ENCODE assay signal across 13 cellular contexts in the genomic region with DNA sequence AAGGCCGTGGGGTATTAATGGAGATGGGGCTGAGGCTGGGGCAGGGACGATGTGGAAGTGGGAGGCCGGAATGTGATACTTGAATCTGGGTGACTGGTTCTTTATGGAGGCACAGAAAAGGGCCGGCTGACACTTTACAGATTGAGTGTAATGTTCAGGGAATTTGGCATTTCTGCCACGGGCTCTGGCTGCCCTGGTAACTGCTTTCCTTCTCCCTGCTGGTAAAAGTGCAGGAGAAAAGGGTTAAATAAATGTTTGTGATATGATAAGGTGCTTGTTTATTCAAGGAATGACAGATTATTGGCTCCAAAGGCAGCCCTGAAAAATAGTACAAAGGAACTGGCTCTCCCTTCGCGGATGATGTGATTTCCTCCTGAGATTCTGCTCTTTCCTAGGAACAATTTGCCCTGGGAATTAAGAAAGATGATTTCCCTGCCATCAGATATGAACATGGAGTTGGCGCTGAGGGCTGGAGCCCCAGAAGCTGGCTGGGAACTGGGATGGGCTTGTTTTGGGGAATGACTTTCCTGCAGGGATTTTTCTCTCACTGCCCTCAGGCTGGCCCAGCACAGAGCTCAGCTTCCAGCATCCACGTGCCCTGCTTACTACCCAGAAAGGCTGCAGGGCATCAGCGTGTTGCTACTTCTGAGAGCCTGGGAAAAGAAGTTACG. TPM values are rescaled to one million over a fixed set of nuclear protein-coding genes. Genes with fewer than 3 reads are reported as not detected.
DNase-seq lines count a peak whose midpoint lies in the region; ATAC-seq, FAIRE-seq and TF ChIP-seq lines count a peak whose summit lies in the region.
"Had no signal": no experiment of that assay in that cellular context is flagged by ENCODE, and none has a peak within 500 bp of the region (broad histone marks: within the 10 kb centered on the region; RNA-seq: fewer than 3 reads in every experiment).

No MANE protein-coding gene starts in this region.

- H3K9me3 Mint-ChIP-seq in GM23338 (no peaks in the 10 kb centered on the region), brain (peaks cover 0 to 2% (median 0%) of the 10 kb centered on the region in 5 experiments)

- peaks cover 19% of the 10 kb centered on the region for H3K4me1 Mint-ChIP-seq in GM23338
- H3K4me1 Mint-ChIP-seq in brain, result peaks cover 46% of the 10 kb centered on the region

- H3K36me3 Mint-ChIP-seq in GM23338 (ENCODE audit: low read depth) (no peaks in the 10 kb centered on the region), brain (no peaks in the 10 kb centered on the region)
- H3K36me3 Mint-ChIP-seq: CD4-positive, alpha-beta memory T cell had no signal

- H3K4me3 Mint-ChIP-seq in GM23338 (no peak overlapping the region), brain (peak overlapping the region in 4 of 5 experiments; percentile 27 to 70 (median 40))
- H3K4me3 Mint-ChIP-seq: CD4-positive, alpha-beta memory T cell; T-helper 1 cell treated with Interleukin-12 subunit alpha and Interleukin-12 subunit beta and Interleukin-4 antibody, amounts not matched to agents 30 μg/mL and 1 μg/mL, for 36 hours had no signal

- DNase-seq in GM23338 (ENCODE audit: low spot score) (no peak), left colon (no peak), small intestine (peak; percentile 37), anterior cingulate cortex (lab: John Stamatoyannopoulos, UW) (no peak), GM10266 (ENCODE audit: extremely low spot score) (no peak)
- no peak for DNase-seq in stimulated activated naive CD4-positive, alpha-beta T cell treated with Interleukin-2 at 50 U/mL for 16 hours (lab: John Stamatoyannopoulos, UW)
- no peak for DNase-seq in activated T-cell treated with anti-CD3 and anti-CD28 coated beads, Interleukin-2, amount 50 U/mL, for 1 hour
- DNase-seq: amniotic stem cell; CD4-positive, alpha-beta memory T cell; NCI-H1105 had no signal

- H3K4me1 ChIP-seq in GM23338 (ENCODE audit: insufficient read depth) (peaks cover 23% of the 10 kb centered on the region), small intestine (ENCODE audit: control insufficient read depth in 2 of 2, insufficient read depth in 1 of 2, low read depth in 1 of 2, low read length in 1 of 2) (peaks cover 2 to 33% of the 10 kb centered on the region in 2 donors)

- H3K9me3 ChIP-seq in small intestine (ENCODE audit: control insufficient read depth, low read depth), result no peaks in the 10 kb centered on the region

- H3K36me3 ChIP-seq in GM23338 (ENCODE audit: insufficient read depth), result no peaks in the 10 kb centered on the region
- H3K36me3 ChIP-seq in small intestine (ENCODE audit: control insufficient read depth in 2 of 2, insufficient read depth in 2 of 2, low read length in 2 of 2), result no peaks in the 10 kb centered on the region

- H4K20me1 ChIP-seq in GM23338 (replicated peaks; ENCODE audit: insufficient read depth), result no peaks in the 10 kb centered on the region

- TF ChIP-seq CTCF in GM23338 (conservative IDR thresholded peaks at IDR 0.05; ENCODE audit: low read depth in 2 of 2) (no peak), brain (conservative IDR thresholded peaks at IDR 0.05) (no peak), GM10266 (IDR thresholded peaks at IDR 0.05; ENCODE audit: control insufficient read depth, insufficient read depth, low read depth, missing control alignments) (no peak)

- FAIRE-seq in small intestine (lab: Jason Lieb, UNC), result no peak

- H3K27me3 ChIP-seq in GM23338 (ENCODE audit: insufficient read depth) (no peaks in the 10 kb centered on the region), small intestine (ENCODE audit: control insufficient read depth in 2 of 2, insufficient read depth in 2 of 2, low read length in 2 of 2) (no peaks in the 10 kb centered on the region)

- 26 to 37% (median 28%) methylated on average over 11 of the region's 11 CpGs for WGBS in small intestine, 3 donors

- no peak overlapping the region for H3K27ac ChIP-seq in GM23338 (ENCODE audit: low read depth)
- peak overlapping the region in 1 of 2 donors; percentile 17 for H3K27ac ChIP-seq in small intestine (ENCODE audit: low read depth in 1 of 2, low read length in 1 of 2)
- H3K27ac ChIP-seq: skin epidermis had no signal

- peak overlapping the region; percentile 17; the same call in 1 of the 2 replicates for H3K4me2 ChIP-seq in GM23338

- intact Hi-C loops in left colon (cut with DNase I, micrococcal nuclease), result no loop called here

- H3K27me3 Mint-ChIP-seq in GM23338 (ENCODE audit: insufficient read depth, low read depth, poor library complexity) (peaks cover 3% of the 10 kb centered on the region), brain (no peaks in the 10 kb centered on the region)

- H3K79me2 ChIP-seq in GM23338 (replicated peaks; ENCODE audit: insufficient read depth), result no peaks in the 10 kb centered on the region

- no peaks in the 10 kb centered on the region for H3F3A ChIP-seq in GM23338 (replicated peaks; ENCODE audit: low read depth)

- H3K27ac Mint-ChIP-seq in GM23338 (no peak overlapping the region), brain (peak overlapping the region in 4 of 5 experiments; percentile 39 to 87 (median 79))
- H3K27ac Mint-ChIP-seq: CD4-positive, alpha-beta memory T cell; T-helper 1 cell treated with Interleukin-12 subunit alpha and Interleukin-12 subunit beta and Interleukin-4 antibody, amounts not matched to agents 30 μg/mL and 1 μg/mL, for 36 hours had no signal

- ATAC-seq in GM23338, result peak; percentile 42; the same call in 2 of the 3 replicates
- peak; percentile 40 for ATAC-seq in left colon

- 0 out of 2 replicates have a peak, but pooled peaks cover 11% of the 10 kb centered on the region for H3K9me2 ChIP-seq in GM23338 (ENCODE audit: insufficient read depth)

- peak overlapping the region; percentile 72; the same call in 1 of the 2 replicates for H2AFZ ChIP-seq in GM23338

- H3K4me3 ChIP-seq in GM23338 (no peak overlapping the region), small intestine (ENCODE audit: low read depth in 1 of 2, low read length in 2 of 2) (no peak overlapping the region)
- H3K4me3 ChIP-seq: skin epidermis had no signal

TF ChIP-seq in GM23338, 12 proteins besides CTCF, POLR2A, EP300 and RAD21:
- TF ChIP-seq, protein P1, sequence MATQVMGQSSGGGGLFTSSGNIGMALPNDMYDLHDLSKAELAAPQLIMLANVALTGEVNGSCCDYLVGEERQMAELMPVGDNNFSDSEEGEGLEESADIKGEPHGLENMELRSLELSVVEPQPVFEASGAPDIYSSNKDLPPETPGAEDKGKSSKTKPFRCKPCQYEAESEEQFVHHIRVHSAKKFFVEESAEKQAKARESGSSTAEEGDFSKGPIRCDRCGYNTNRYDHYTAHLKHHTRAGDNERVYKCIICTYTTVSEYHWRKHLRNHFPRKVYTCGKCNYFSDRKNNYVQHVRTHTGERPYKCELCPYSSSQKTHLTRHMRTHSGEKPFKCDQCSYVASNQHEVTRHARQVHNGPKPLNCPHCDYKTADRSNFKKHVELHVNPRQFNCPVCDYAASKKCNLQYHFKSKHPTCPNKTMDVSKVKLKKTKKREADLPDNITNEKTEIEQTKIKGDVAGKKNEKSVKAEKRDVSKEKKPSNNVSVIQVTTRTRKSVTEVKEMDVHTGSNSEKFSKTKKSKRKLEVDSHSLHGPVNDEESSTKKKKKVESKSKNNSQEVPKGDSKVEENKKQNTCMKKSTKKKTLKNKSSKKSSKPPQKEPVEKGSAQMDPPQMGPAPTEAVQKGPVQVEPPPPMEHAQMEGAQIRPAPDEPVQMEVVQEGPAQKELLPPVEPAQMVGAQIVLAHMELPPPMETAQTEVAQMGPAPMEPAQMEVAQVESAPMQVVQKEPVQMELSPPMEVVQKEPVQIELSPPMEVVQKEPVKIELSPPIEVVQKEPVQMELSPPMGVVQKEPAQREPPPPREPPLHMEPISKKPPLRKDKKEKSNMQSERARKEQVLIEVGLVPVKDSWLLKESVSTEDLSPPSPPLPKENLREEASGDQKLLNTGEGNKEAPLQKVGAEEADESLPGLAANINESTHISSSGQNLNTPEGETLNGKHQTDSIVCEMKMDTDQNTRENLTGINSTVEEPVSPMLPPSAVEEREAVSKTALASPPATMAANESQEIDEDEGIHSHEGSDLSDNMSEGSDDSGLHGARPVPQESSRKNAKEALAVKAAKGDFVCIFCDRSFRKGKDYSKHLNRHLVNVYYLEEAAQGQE (IDR thresholded peaks at IDR 0.05; ENCODE audit: unreplicated experiment), result no peak
- no peak for TF ChIP-seq CREB1 (CRISPR knock-in tag; IDR thresholded peaks at IDR 0.05; ENCODE audit: low read depth)
- TF ChIP-seq JUNB (IDR thresholded peaks at IDR 0.05; ENCODE audit: unreplicated experiment), result no peak
- no peak for TF ChIP-seq EZH2 (IDR thresholded peaks at IDR 0.05; ENCODE audit: low read depth, unreplicated experiment)
- TF ChIP-seq, protein P2, sequence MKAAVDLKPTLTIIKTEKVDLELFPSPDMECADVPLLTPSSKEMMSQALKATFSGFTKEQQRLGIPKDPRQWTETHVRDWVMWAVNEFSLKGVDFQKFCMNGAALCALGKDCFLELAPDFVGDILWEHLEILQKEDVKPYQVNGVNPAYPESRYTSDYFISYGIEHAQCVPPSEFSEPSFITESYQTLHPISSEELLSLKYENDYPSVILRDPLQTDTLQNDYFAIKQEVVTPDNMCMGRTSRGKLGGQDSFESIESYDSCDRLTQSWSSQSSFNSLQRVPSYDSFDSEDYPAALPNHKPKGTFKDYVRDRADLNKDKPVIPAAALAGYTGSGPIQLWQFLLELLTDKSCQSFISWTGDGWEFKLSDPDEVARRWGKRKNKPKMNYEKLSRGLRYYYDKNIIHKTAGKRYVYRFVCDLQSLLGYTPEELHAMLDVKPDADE (IDR thresholded peaks at IDR 0.05), result no peak
- no peak for TF ChIP-seq ZNF331 (CRISPR knock-in tag; IDR thresholded peaks at IDR 0.05; ENCODE audit: low read depth)
TF ChIP-seq in GM23338: peak in this region for 0.

RNA-seq across cellular contexts. Expression of a gene that starts 52.9 kb away (rescaled TPM):
- total RNA-seq in GM23338 (2014; rRNA removed; shearing (Covaris generic)), result 0.03 TPM in 1 of 2 replicates, not detected in the other
- polyA plus RNA-seq in GM23338 (2016; fragmentation: Nextera tagmentation; extraction: Ambion mirVana) (0.05 and 0.06 TPM in 2 replicates), brain (ENCODE audit: insufficient read depth, low read depth, low replicate concordance) (not detected), small intestine (not detected)
- not detected for total RNA-seq in left colon
- total RNA-seq: CD4-positive, alpha-beta memory T cell had no signal
- polyA plus RNA-seq: CD4-positive, alpha-beta memory T cell had no signal
